1 cellular context compared by ENCODE assay signal in genomic region chr17:75511610-75512575, GRCh38.
TF ChIP-seq lines count a peak whose summit lies in the region.

No MANE protein-coding gene starts in this region.

TF ChIP-seq in HepG2, 621 proteins besides CTCF, POLR2A, EP300 and RAD21 (continued from another document and continues in another):
- TF ChIP-seq ATF3 (CRISPR knock-in tag; IDR thresholded peaks at IDR 0.05) (no peak), SUZ12 (IDR thresholded peaks at IDR 0.05; ENCODE audit: low read depth, low read length) (no peak), GABPB1 (CRISPR knock-in tag; IDR thresholded peaks at IDR 0.05) (peak; percentile 67), TARDBP (CRISPR knock-in tag; IDR thresholded peaks at IDR 0.05) (peak; percentile 96), ZNF547 (CRISPR knock-in tag; IDR thresholded peaks at IDR 0.05) (peak; percentile 91), SOX5 (CRISPR knock-in tag; IDR thresholded peaks at IDR 0.05; ENCODE audit: borderline replicate concordance) (0 out of 2 replicates have a peak, but pooled peaks have one; percentile 58), ZNF660 (CRISPR knock-in tag; IDR thresholded peaks at IDR 0.05; ENCODE audit: borderline replicate concordance, low read depth) (no peak), CCDC6 (CRISPR knock-in tag; IDR thresholded peaks at IDR 0.05) (peak; percentile 70; the same call in 1 of the 2 replicates), POGK (CRISPR knock-in tag; conservative IDR thresholded peaks at IDR 0.05) (peak; percentile 95), ZNF572 (CRISPR knock-in tag; IDR thresholded peaks at IDR 0.05) (peak; percentile 66; the same call in 1 of the 2 replicates), ZNF460 (CRISPR knock-in tag; IDR thresholded peaks at IDR 0.05; ENCODE audit: borderline replicate concordance) (no peak; the same call in 1 of the 2 replicates), FUBP1 (CRISPR knock-in tag; IDR thresholded peaks at IDR 0.05; ENCODE audit: borderline replicate concordance) (0 out of 2 replicates have a peak, but pooled peaks have one; percentile 77), ZNF225 (CRISPR knock-in tag; IDR thresholded peaks at IDR 0.05) (0 out of 2 replicates have a peak, but pooled peaks have one; percentile 21), SP1 (IDR thresholded peaks at IDR 0.05) (no peak), SP1 (CRISPR knock-in tag; IDR thresholded peaks at IDR 0.05) (peak; percentile 59; the same call in 1 of the 2 replicates), SMAD1 (CRISPR knock-in tag; IDR thresholded peaks at IDR 0.05; ENCODE audit: borderline replicate concordance, low read depth) (peak; percentile 66; the same call in 1 of the 2 replicates), ZNF430 (CRISPR knock-in tag; IDR thresholded peaks at IDR 0.05) (peak; percentile 90; the same call in 1 of the 2 replicates), HIC2 (CRISPR knock-in tag; IDR thresholded peaks at IDR 0.05; ENCODE audit: low read depth) (peak; percentile 91), REPIN1 (CRISPR knock-in tag; IDR thresholded peaks at IDR 0.05; ENCODE audit: borderline replicate concordance, low read depth) (peak; percentile 95; the same call in 1 of the 2 replicates), ZSCAN22 (CRISPR knock-in tag; IDR thresholded peaks at IDR 0.05) (no peak), ZNF687 (CRISPR knock-in tag; IDR thresholded peaks at IDR 0.05) (peak; percentile 98), ZNF670 (CRISPR knock-in tag; IDR thresholded peaks at IDR 0.05; ENCODE audit: borderline replicate concordance) (no peak), ZNF589 (CRISPR knock-in tag; conservative IDR thresholded peaks at IDR 0.05) (no peak), KLF6 (CRISPR knock-in tag; IDR thresholded peaks at IDR 0.05) (peak; percentile 84), ZBTB40 (IDR thresholded peaks at IDR 0.05) (no peak), ZBTB40 (CRISPR knock-in tag; IDR thresholded peaks at IDR 0.05) (peak; percentile 44; the same call in 1 of the 2 replicates), ETS1 (CRISPR knock-in tag; IDR thresholded peaks at IDR 0.05) (no peak), MXD3 (CRISPR knock-in tag; IDR thresholded peaks at IDR 0.05) (peak; percentile 63; the same call in 1 of the 2 replicates), EEA1 (CRISPR knock-in tag; IDR thresholded peaks at IDR 0.05; ENCODE audit: borderline replicate concordance) (no peak), PITX1 (CRISPR knock-in tag; IDR thresholded peaks at IDR 0.05) (peak; percentile 94), YEATS4 (CRISPR knock-in tag; IDR thresholded peaks at IDR 0.05; ENCODE audit: borderline replicate concordance) (peak; percentile 41; the same call in 1 of the 2 replicates), ZBTB26 (CRISPR knock-in tag; IDR thresholded peaks at IDR 0.05; ENCODE audit: borderline replicate concordance) (peak; percentile 78; the same call in 1 of the 2 replicates), RNF2 (conservative IDR thresholded peaks at IDR 0.05; ENCODE audit: low read depth) (no peak)
